Comparison of ENCODE assay signal across 1 cellular context in genomic region chr17:7914771-7915610, GRCh38.
A peak's percentile ranks its signal among the peaks of the same experiment; 100 is the strongest.
TF ChIP-seq lines count a peak whose summit lies in the region.

No MANE protein-coding gene starts in this region.

TF ChIP-seq in GM12878, 131 proteins besides CTCF, POLR2A, EP300 and RAD21:
- no peak for TF ChIP-seq POU2F2 (IDR thresholded peaks at IDR 0.05; ENCODE audit: borderline replicate concordance, low read depth, low read length)
- no peak for TF ChIP-seq SIX5 (IDR thresholded peaks at IDR 0.05; ENCODE audit: low read depth, low read length, severe bottlenecking)
- TF ChIP-seq E2F4 (IDR thresholded peaks at IDR 0.05; ENCODE audit: low read depth, low read length), result no peak
- peak; percentile 7; the same call in 1 of the 2 replicates for TF ChIP-seq EED (IDR thresholded peaks at IDR 0.05; ENCODE audit: low read depth)
- no peak for TF ChIP-seq NR2C2 (IDR thresholded peaks at IDR 0.05; ENCODE audit: borderline replicate concordance, control insufficient read depth, insufficient read length, low read depth)
- no peak for TF ChIP-seq ETV6 (conservative IDR thresholded peaks at IDR 0.05 in 1 of 2, IDR thresholded peaks at IDR 0.05 in 1 of 2; ENCODE audit: borderline replicate concordance in 1 of 2, low read depth in 1 of 2)
- TF ChIP-seq GATAD2B (conservative IDR thresholded peaks at IDR 0.05; ENCODE audit: low read depth), result no peak
- 0 out of 2 replicates have a peak, but pooled peaks have one; percentile 5 for TF ChIP-seq POLR2AphosphoS5 (IDR thresholded peaks at IDR 0.05; ENCODE audit: low read length)
- 0 out of 2 replicates have a peak, but pooled peaks have one; percentile 37 for TF ChIP-seq HDGF (IDR thresholded peaks at IDR 0.05)
- TF ChIP-seq SKIL (IDR thresholded peaks at IDR 0.05; ENCODE audit: low read depth, poor library complexity, severe bottlenecking), result no peak
- no peak for TF ChIP-seq KDM1A (IDR thresholded peaks at IDR 0.05; ENCODE audit: borderline replicate concordance)
- TF ChIP-seq CEBPZ (IDR thresholded peaks at IDR 0.05; ENCODE audit: low read depth, low read length), result no peak
- no peak for TF ChIP-seq FOXK2 (IDR thresholded peaks at IDR 0.05)
- TF ChIP-seq E2F8 (IDR thresholded peaks at IDR 0.05; ENCODE audit: low read depth, partially characterized antibody), result no peak
- 0 out of 2 replicates have a peak, but pooled peaks have one; percentile 11 for TF ChIP-seq NBN (IDR thresholded peaks at IDR 0.05)
- no peak for TF ChIP-seq ZBTB40 (IDR thresholded peaks at IDR 0.05; ENCODE audit: borderline replicate concordance)
